ENCODE assay signal across 11 cellular contexts in the genomic region with DNA sequence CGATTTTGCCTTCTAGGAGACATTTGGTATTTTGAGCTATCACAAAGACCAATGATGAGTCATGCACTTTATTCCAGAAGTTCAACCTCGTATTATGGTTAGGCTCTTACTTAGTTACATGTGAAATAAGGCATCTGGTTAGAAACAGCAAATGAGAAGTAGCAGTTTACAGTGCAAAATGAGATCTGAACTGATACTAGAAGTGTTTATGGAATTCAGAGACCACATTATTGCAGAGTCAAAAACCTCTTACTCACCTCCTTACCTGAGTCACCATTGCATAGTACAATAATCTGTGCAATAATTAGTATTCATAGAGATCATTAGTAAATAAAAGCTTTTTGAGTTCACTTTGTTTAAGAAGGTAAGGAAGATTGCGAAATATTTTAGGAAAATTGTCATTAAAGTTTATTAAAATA. TPM values are rescaled to one million over a fixed set of nuclear protein-coding genes. Genes with fewer than 3 reads are reported as not detected.
A peak's percentile ranks its signal among the peaks of the same experiment; 100 is the strongest.
DNase-seq lines count a peak whose midpoint lies in the region; ATAC-seq and TF ChIP-seq lines count a peak whose summit lies in the region.
"Had no signal": no experiment of that assay in that cellular context is flagged by ENCODE, and none has a peak within 500 bp of the region (broad histone marks: within the 10 kb centered on the region; RNA-seq: fewer than 3 reads in every experiment).

No MANE protein-coding gene starts in this region.

- no peaks in the 10 kb centered on the region for H3K27me3 ChIP-seq in adipocyte (replicated peaks; ENCODE audit: control insufficient read depth, insufficient read depth, low read length)
- no peaks in the 10 kb centered on the region for H3K27me3 ChIP-seq in kidney epithelial cell (ENCODE audit: control insufficient read depth, insufficient read depth, low read length)

- H3K36me3 ChIP-seq in adipocyte (ENCODE audit: control insufficient read depth, insufficient read depth, low read length, severe bottlenecking) (peaks cover 29% of the 10 kb centered on the region), kidney epithelial cell (ENCODE audit: control insufficient read depth, insufficient read depth, low read length) (no peaks in the 10 kb centered on the region)

- H3K9me3 ChIP-seq in adipocyte (ENCODE audit: control insufficient read depth, low read length) = no peaks in the 10 kb centered on the region
- H3K9me3 ChIP-seq: lower lobe of right lung had no signal

- TF ChIP-seq CTCF in HFF-Myc (IDR thresholded peaks at IDR 0.05; ENCODE audit: low read depth, low read length, missing control alignments) (no peak), kidney epithelial cell (IDR thresholded peaks at IDR 0.05; ENCODE audit: insufficient read depth, low read length, poor library complexity, severe bottlenecking) (no peak)

- intact Hi-C loops in Right ventricle myocardium superior (cut with DNase I) = no loop called here

- no peak overlapping the region for H3K9ac ChIP-seq in adipocyte (ENCODE audit: low read length)

- no peak for ATAC-seq in Right ventricle myocardium superior (ENCODE audit: poor library complexity)

- no peak overlapping the region for H3K4me3 ChIP-seq in HFF-Myc (replicated peaks; ENCODE audit: low read depth, low read length)
- H3K4me3 ChIP-seq in adipocyte (ENCODE audit: low read length) = no peak overlapping the region
- no peak overlapping the region for H3K4me3 ChIP-seq in kidney epithelial cell (ENCODE audit: low read depth, low read length)
- H3K4me3 ChIP-seq: lower lobe of right lung had no signal

- H3K4me1 ChIP-seq in adipocyte (ENCODE audit: control insufficient read depth, insufficient read depth, low read length) = peaks cover 16% of the 10 kb centered on the region

- peak; percentile 20 for DNase-seq in AG20443 (ENCODE audit: low spot score)
- peak; percentile 46 for DNase-seq in HFF-Myc (ENCODE audit: extremely low read depth, low read depth)
- DNase-seq in adipocyte (ENCODE audit: low read depth) = peak; percentile 47
- DNase-seq in kidney epithelial cell (ENCODE audit: low read depth) = peak; percentile 9
- DNase-seq in medulla oblongata (ENCODE audit: extremely low spot score) = no peak
- no peak for DNase-seq in NCI-H69 (lab: John Stamatoyannopoulos, UW)
- no peak for DNase-seq in NCI-H1105 (lab: John Stamatoyannopoulos, UW)
- DNase-seq in Right ventricle myocardium superior = no peak
- DNase-seq: cortex of kidney, lower lobe of right lung, NCI-H82 had no signal

RNA-seq across cellular contexts. Expression of a gene that starts 38.7 kb away (rescaled TPM):
- 24.1 and 25.2 TPM in 2 replicates for total RNA-seq in kidney epithelial cell
- 24.1 TPM for total RNA-seq in Right ventricle myocardium superior

Comparison
In these comparisons a context has a peak if more than half of its experiments do, and no peak if none do; other contexts are left out.
1. DNase-seq: peak in AG20443 (single experiment), HFF-Myc (single experiment), adipocyte (single experiment) and kidney epithelial cell (single experiment); none in medulla oblongata (single experiment), NCI-H69 (single experiment), NCI-H1105 (single experiment) and Right ventricle myocardium superior (single experiment).